ENCODE assay signal across 21 cellular contexts in the genomic region with DNA sequence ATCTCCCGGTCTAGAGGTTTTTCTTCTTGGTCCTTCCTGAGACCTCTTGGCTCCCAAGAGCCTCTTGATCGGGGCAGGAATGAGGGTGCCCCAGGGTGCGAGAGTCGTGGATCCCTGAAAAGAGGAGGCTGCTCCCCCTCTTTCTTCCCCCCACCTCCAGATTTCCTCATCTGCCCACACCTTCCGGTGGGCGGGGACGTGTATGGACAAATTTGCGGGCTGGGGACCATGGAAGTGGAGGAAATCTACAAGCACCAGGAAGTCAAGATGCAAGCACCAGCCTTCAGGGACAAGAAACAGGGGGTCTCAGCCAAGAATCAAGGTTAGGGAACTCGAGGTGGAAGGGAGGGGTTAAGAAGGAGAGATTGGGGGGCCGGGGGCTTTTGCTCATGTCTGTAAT. TPM values are rescaled to one million over a fixed set of nuclear protein-coding genes. Genes with fewer than 3 reads are reported as not detected.
DNase-seq lines count a peak whose midpoint lies in the region; ATAC-seq and TF ChIP-seq lines count a peak whose summit lies in the region.
"Had no signal": no experiment of that assay in that cellular context is flagged by ENCODE, and none has a peak within 500 bp of the region (broad histone marks: within the 10 kb centered on the region; RNA-seq: fewer than 3 reads in every experiment).

A gene with protein sequence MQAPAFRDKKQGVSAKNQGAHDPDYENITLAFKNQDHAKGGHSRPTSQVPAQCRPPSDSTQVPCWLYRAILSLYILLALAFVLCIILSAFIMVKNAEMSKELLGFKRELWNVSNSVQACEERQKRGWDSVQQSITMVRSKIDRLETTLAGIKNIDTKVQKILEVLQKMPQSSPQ (plus strand): TSS at position 237 of the 400 bp plus-strand sequence. CDS start 31 bp downstream, at position 268.

- H3K4me1 Mint-ChIP-seq in T-helper 17 cell = peaks cover 42% of the 10 kb centered on the region

- ATAC-seq in T-helper 17 cell = no peak
- ATAC-seq: Panc1, T-cell had no signal

- no peaks in the 10 kb centered on the region for H3K36me3 Mint-ChIP-seq in T-helper 17 cell (ENCODE audit: low read depth)
- H3K36me3 Mint-ChIP-seq: T-cell had no signal

- H3K9ac ChIP-seq in GM23248 = no peak within 1 kb of the TSS

- H3K27me3 ChIP-seq in mononuclear cell (ENCODE audit: insufficient read depth, low read length) (no peaks in the 10 kb centered on the region), thyroid gland (no peaks in the 10 kb centered on the region), GM23248 (replicated peaks; ENCODE audit: insufficient read depth) (peaks cover 11% of the 10 kb centered on the region; the same call in 1 of the 2 replicates), tibial artery (peaks cover 0 to 54% of the 10 kb centered on the region in 2 donors)
- H3K27me3 ChIP-seq: ascending aorta had no signal

- peak within 1 kb of the TSS; percentile 53 for H3K27ac Mint-ChIP-seq in T-helper 17 cell

- H3K27me3 Mint-ChIP-seq in T-helper 17 cell = peaks cover 38% of the 10 kb centered on the region

- peak within 1 kb of the TSS; percentile 33 for H3K4me3 Mint-ChIP-seq in T-helper 17 cell

- no peaks in the 10 kb centered on the region for H4K20me1 ChIP-seq in GM23248 (ENCODE audit: insufficient read depth)

- H3K79me2 ChIP-seq in GM23248 (ENCODE audit: insufficient read depth) = peaks cover 12% of the 10 kb centered on the region

- H3F3A ChIP-seq in GM23248 (ENCODE audit: insufficient read depth) = no peaks in the 10 kb centered on the region

- no peak for TF ChIP-seq POLR2A in thyroid gland (IDR thresholded peaks at IDR 0.05)

- no peaks in the 10 kb centered on the region for H3K9me2 ChIP-seq in GM23248 (ENCODE audit: insufficient read depth)

- H2AFZ ChIP-seq in GM23248 = no peak within 1 kb of the TSS

- in situ Hi-C loops in GM23248 (cut with MboI) = loop anchor here (10.0 kb wide), 1 partner anchor 112 kb away; no protein-coding TSS in a partner anchor

- DNase-seq in CD1c-positive myeloid dendritic cell (ENCODE audit: extremely low spot score) (peak; percentile 70), GF-D8 (lab: John Stamatoyannopoulos, UW) (peak; percentile 64), T-helper 17 cell (no peak), thyroid gland (no peak), GM23248 (no peak), tibial artery (no peak), GM03348 (ENCODE audit: low spot score) (no peak)
- DNase-seq: activated T-cell treated with anti-CD3 and anti-CD28 coated beads, Interleukin-2, amount 50 U/mL, for 48 hours; cortex of kidney; head of caudate nucleus; kidney; NCI-H1417; NCI-H446 treated with DMSO at 0.1 percent for 48 hours; retina; stimulated activated CD4-positive, alpha-beta T cell treated with anti-CD3 and anti-CD28 coated beads, Interleukin-1b, Interleukin-23, amount 100 ng/mL, for 48 hours; T-cell had no signal

- intact Hi-C loops in thyroid gland (cut with DNase I) (no loop called here), tibial artery (cut with DNase I; ENCODE audit: low total_unique reads) (loop anchor here (10.0 kb wide), 1 partner anchor 322 kb away; no protein-coding TSS in a partner anchor)

- 28 to 33% methylated on average over 10 of the region's 10 CpGs for WGBS in thyroid gland, 2 donors
- WGBS in GM23248 (ENCODE audit: low coverage in 1 of 2, low lambda C conversion rate in 2 of 2, missing lambda C conversion rate in 2 of 2), 2 experiments = 51 to 52% methylated on average over 10 of the region's 10 CpGs

- H3K27ac ChIP-seq in thyroid gland = no peak within 1 kb of the TSS
- no peak within 1 kb of the TSS for H3K27ac ChIP-seq in GM23248
- no peak within 1 kb of the TSS for H3K27ac ChIP-seq in tibial artery
- H3K27ac ChIP-seq: ascending aorta had no signal

- H3K4me1 ChIP-seq in mononuclear cell (ENCODE audit: insufficient read depth, low read length) (peaks cover 81% of the 10 kb centered on the region), thyroid gland (peaks cover 5 to 6% of the 10 kb centered on the region in 2 donors), GM23248 (ENCODE audit: insufficient read depth) (no peaks in the 10 kb centered on the region), tibial artery (peaks cover 0 to 11% (median 6%) of the 10 kb centered on the region in 4 donors)

- peak within 1 kb of the TSS; percentile 33 for H3K4me3 ChIP-seq in mononuclear cell (ENCODE audit: low read length)
- no peak within 1 kb of the TSS for H3K4me3 ChIP-seq in thyroid gland (replicated peaks in 1 of 3)
- no peak within 1 kb of the TSS for H3K4me3 ChIP-seq in GM23248
- no peak within 1 kb of the TSS for H3K4me3 ChIP-seq in tibial artery
- H3K4me3 ChIP-seq: ascending aorta had no signal

- H3K36me3 ChIP-seq in thyroid gland (no peaks in the 10 kb centered on the region), GM23248 (ENCODE audit: low read depth) (no peaks in the 10 kb centered on the region), tibial artery (no peaks in the 10 kb centered on the region)
- H3K36me3 ChIP-seq: ascending aorta had no signal

- H3K4me2 ChIP-seq in GM23248 (ENCODE audit: unreplicated experiment) = no peak within 1 kb of the TSS

- no peak for TF ChIP-seq CTCF in thyroid gland (IDR thresholded peaks at IDR 0.05)
- no peak for TF ChIP-seq CTCF in tibial artery (IDR thresholded peaks at IDR 0.05)

- no peaks in the 10 kb centered on the region for H3K9me3 ChIP-seq in T-helper 17 cell (ENCODE audit: control insufficient read depth, low read length, poor library complexity, severe bottlenecking)
- H3K9me3 ChIP-seq in mononuclear cell (ENCODE audit: low read depth, low read length) = no peaks in the 10 kb centered on the region
- no peaks in the 10 kb centered on the region for H3K9me3 ChIP-seq in thyroid gland
- H3K9me3 ChIP-seq in GM23248 (ENCODE audit: low read depth) = no peaks in the 10 kb centered on the region
- H3K9me3 ChIP-seq in tibial artery = no peaks in the 10 kb centered on the region
- H3K9me3 ChIP-seq: ascending aorta had no signal

RNA-seq across cellular contexts. Expression of the gene that starts here (rescaled TPM):
- total RNA-seq in T-helper 17 cell (under 1 TPM; 0.52 to 0.68 TPM), mononuclear cell (1.8 TPM), thyroid gland (1 to 10 TPM in 1 of 4 donors, under 1 TPM in 1, not detected in 2; 0.54 to 1.7 TPM)
- not detected in 2 replicates for total RNA-seq in GM23248 (2014; rRNA removed; shearing (Covaris generic))
- polyA plus RNA-seq in GM23248 (2016; fragmentation: Nextera tagmentation; extraction: Ambion mirVana) = not detected in 2 replicates
- total RNA-seq: ascending aorta, G401, myocyte had no signal

Comparison
In these comparisons a context has a peak if more than half of its experiments do, and no peak if none do; other contexts are left out.
1. DNase-seq: peak in CD1c-positive myeloid dendritic cell (single experiment) and GF-D8 (single experiment); none in T-helper 17 cell (0 of 3), thyroid gland (0 of 2), GM23248 (single experiment), tibial artery (0 of 2) and GM03348 (single experiment).